In genomic region chr3:123656241-123656640, GRCh38 we compare ENCODE assay signal across 1 cellular context.
TF ChIP-seq lines count a peak whose summit lies in the region.

No MANE protein-coding gene starts in this region.

TF ChIP-seq in IMR-90, 13 proteins besides CTCF, POLR2A, EP300 and RAD21:
- TF ChIP-seq BHLHE40 (IDR thresholded peaks at IDR 0.05; ENCODE audit: low read depth, low read length) (no peak), ELK1 (IDR thresholded peaks at IDR 0.05; ENCODE audit: borderline replicate concordance, low read depth, low read length) (no peak), NFE2L2 (IDR thresholded peaks at IDR 0.05; ENCODE audit: low read depth, low read length) (no peak), MXI1 (IDR thresholded peaks at IDR 0.05; ENCODE audit: borderline replicate concordance, low read depth, low read length) (no peak), MAZ (IDR thresholded peaks at IDR 0.05; ENCODE audit: borderline replicate concordance, low read depth, low read length) (no peak), MAFK (IDR thresholded peaks at IDR 0.05; ENCODE audit: low read depth, low read length) (no peak), FOS (IDR thresholded peaks at IDR 0.05; ENCODE audit: low read depth, low read length) (no peak), CHD1 (IDR thresholded peaks at IDR 0.05; ENCODE audit: low read depth, low read length) (no peak)
